In genomic region chr3:129039271-129040038, GRCh38 we compare ENCODE assay signal across 12 cellular contexts. TPM values are rescaled to one million over a fixed set of nuclear protein-coding genes. Genes with fewer than 3 reads are reported as not detected.
A peak's percentile ranks its signal among the peaks of the same experiment; 100 is the strongest.
DNase-seq lines count a peak whose midpoint lies in the region; ATAC-seq, FAIRE-seq and TF ChIP-seq lines count a peak whose summit lies in the region.
"Had no signal": no experiment of that assay in that cellular context is flagged by ENCODE, and none has a peak within 500 bp of the region (broad histone marks: within the 10 kb centered on the region; RNA-seq: fewer than 3 reads in every experiment).

No MANE protein-coding gene starts in this region.

- H2BK120ac ChIP-seq in neuronal stem cell (ENCODE audit: low read depth, low read length) = no peak overlapping the region

- peak overlapping the region; percentile 48 for H2AK5ac ChIP-seq in neuronal stem cell (ENCODE audit: low read depth, low read length)

- no peak for TF ChIP-seq RAD21 in K562 (CRISPR knock-in tag; conservative IDR thresholded peaks at IDR 0.05 in 1 of 2, IDR thresholded peaks at IDR 0.05 in 1 of 2)

- no peak overlapping the region for H2BK5ac ChIP-seq in neuronal stem cell (ENCODE audit: low read length)

- H3K4me1 ChIP-seq in K562 (replicated peaks in 1 of 2; ENCODE audit: control insufficient read depth in 2 of 2, insufficient read depth in 2 of 2, low read length in 2 of 2) (peaks cover 0 to 10% of the 10 kb centered on the region in 2 experiments; a peak in 2 of 5 replicates), neuronal stem cell (ENCODE audit: control insufficient read depth in 2 of 2, insufficient read depth in 1 of 2, low read depth in 1 of 2, low read length in 2 of 2) (no peaks in the 10 kb centered on the region)

- no peak overlapping the region for H3K23ac ChIP-seq in neuronal stem cell (ENCODE audit: low read depth, low read length, poor library complexity)

- 9% methylated on average over 12 of the region's 14 CpGs for WGBS in K562 (ENCODE audit: insufficient coverage, low coverage, missing lambda C conversion rate)
- WGBS in neuronal stem cell (ENCODE audit: extremely low coverage in 2 of 2, insufficient read length in 2 of 2, insufficient replicate concordance in 1 of 2), 2 donors = no CpG with 5 or more reads among the region's 14 CpGs

- H3K4me3 ChIP-seq in H7 (ENCODE audit: insufficient read depth, low read depth, low read length) (no peak overlapping the region), K562 (no peak overlapping the region), neuronal stem cell (ENCODE audit: low read length in 2 of 2) (no peak overlapping the region)

- FAIRE-seq in K562 (lab: Jason Lieb, UNC) = no peak
- FAIRE-seq: colon had no signal

- no peak for TF ChIP-seq POLR2A in K562 (conservative IDR thresholded peaks at IDR 0.05)

- ATAC-seq in K562 (no peak), omental fat pad (ENCODE audit: low FRiP score) (no peak)
- ATAC-seq in CD4-positive, alpha-beta T cell (ENCODE audit: poor library complexity) = no peak
- ATAC-seq in activated CD8-positive, alpha-beta memory T cell treated with anti-CD3 and anti-CD28 coated beads, Interleukin-2, amount 10 ng/mL, durations not matched to agents 7 days and 5 days = no peak
- ATAC-seq: HCT116 had no signal

- H3K9me3 ChIP-seq in K562 (replicated peaks; ENCODE audit: control insufficient read depth, insufficient read depth, low read depth, low read length) = no peaks in the 10 kb centered on the region; the same call in 1 of the 2 replicates
- peaks cover 2 to 18% of the 10 kb centered on the region in 2 donors for H3K9me3 ChIP-seq in neuronal stem cell (replicated peaks in 1 of 2; ENCODE audit: control insufficient read depth in 2 of 2, insufficient read depth in 1 of 2, low read depth in 1 of 2, low read length in 2 of 2)
- H3K9me3 ChIP-seq in CD4-positive, alpha-beta T cell (ENCODE audit: control insufficient read depth, low read length) = no peaks in the 10 kb centered on the region

- TF ChIP-seq CTCF in K562 (IDR thresholded peaks at IDR 0.05 in 2 of 3, conservative IDR thresholded peaks at IDR 0.05 in 1 of 3; ENCODE audit: insufficient read depth in 2 of 3, low read depth in 1 of 3, low read length in 3 of 3) (no peak), omental fat pad (IDR thresholded peaks at IDR 0.05) (no peak)
- no peak for TF ChIP-seq CTCF in CD4-positive, alpha-beta T cell (IDR thresholded peaks at IDR 0.05)

- TF ChIP-seq EP300 in K562 (IDR thresholded peaks at IDR 0.05; ENCODE audit: low read length) = no peak

- H3K27ac Mint-ChIP-seq in CD4-positive, alpha-beta T cell = no peak overlapping the region
- no peak overlapping the region for H3K27ac Mint-ChIP-seq in activated CD8-positive, alpha-beta memory T cell treated with anti-CD3 and anti-CD28 coated beads, Interleukin-2, amount 10 ng/mL, durations not matched to agents 7 days and 5 days
- H3K27ac Mint-ChIP-seq: activated T-helper 1 cell treated with anti-CD3 and anti-CD28 coated beads, Interleukin-12 subunit alpha, Interleukin-12 subunit beta, Interleukin-2, Interleukin-4 antibody, amounts not matched to agents 30 ng/mL and 10 ng/mL and 1 ng/mL, durations not matched to agents 14 hours and 24 hours and 36 hours had no signal

- BruUV-seq in K562 (replicated peaks; lab: Mats Ljungman, UMichigan) = no TSS peak

- H3K4me3 Mint-ChIP-seq in CD4-positive, alpha-beta T cell = no peak overlapping the region
- no peak overlapping the region for H3K4me3 Mint-ChIP-seq in activated CD8-positive, alpha-beta memory T cell treated with anti-CD3 and anti-CD28 coated beads, Interleukin-2, amount 10 ng/mL, durations not matched to agents 7 days and 5 days
- H3K4me3 Mint-ChIP-seq: activated T-helper 1 cell treated with anti-CD3 and anti-CD28 coated beads, Interleukin-12 subunit alpha, Interleukin-12 subunit beta, Interleukin-2, Interleukin-4 antibody, amounts not matched to agents 30 ng/mL and 10 ng/mL and 1 ng/mL, durations not matched to agents 14 hours and 24 hours and 36 hours had no signal

- no peaks in the 10 kb centered on the region for H3K9me3 Mint-ChIP-seq in CD4-positive, alpha-beta T cell
- H3K9me3 Mint-ChIP-seq in activated CD8-positive, alpha-beta memory T cell treated with anti-CD3 and anti-CD28 coated beads, Interleukin-2, amount 10 ng/mL, durations not matched to agents 7 days and 5 days (ENCODE audit: low read depth) = no peaks in the 10 kb centered on the region
- H3K9me3 Mint-ChIP-seq: activated T-helper 1 cell treated with anti-CD3 and anti-CD28 coated beads, Interleukin-12 subunit alpha, Interleukin-12 subunit beta, Interleukin-2, Interleukin-4 antibody, amounts not matched to agents 30 ng/mL and 10 ng/mL and 1 ng/mL, durations not matched to agents 14 hours and 24 hours and 36 hours had no signal

- no peaks in the 10 kb centered on the region for H3K27me3 ChIP-seq in H7 (ENCODE audit: control insufficient read depth, insufficient read depth, low read length)
- H3K27me3 ChIP-seq in K562 (ENCODE audit: control insufficient read depth in 2 of 2, insufficient read depth in 2 of 2, low read length in 2 of 2) = peaks cover 0 to 9% of the 10 kb centered on the region in 2 experiments; a peak in 2 of 5 replicates
- H3K27me3 ChIP-seq in neuronal stem cell (ENCODE audit: control insufficient read depth in 3 of 3, insufficient read depth in 3 of 3, low read depth in 1 of 3, low read length in 3 of 3) = no peaks in the 10 kb centered on the region
- H3K27me3 ChIP-seq in CD4-positive, alpha-beta T cell (ENCODE audit: control insufficient read depth, insufficient read depth, low read length) = no peaks in the 10 kb centered on the region

- POLR2A ChIA-PET in K562 (lab: Yijun Ruan, JAX) = no interaction called here
- POLR2A ChIA-PET in CD4-positive, alpha-beta T cell (lab: Charles Lee) = interaction anchor here (0.5 to 0.6 kb wide), 2 partner anchors 63 to 277 kb away, joined by 3 read pairs; a partner anchor contains a TSS

- H3K9ac ChIP-seq in K562 (ENCODE audit: insufficient read depth in 1 of 2, low read depth in 2 of 2, low read length in 2 of 2) (no peak overlapping the region), neuronal stem cell (ENCODE audit: low read depth, low read length, poor library complexity) (peak overlapping the region; percentile 24)

- no peaks in the 10 kb centered on the region for H3K79me1 ChIP-seq in neuronal stem cell (ENCODE audit: low read depth, low read length)

- DNase-seq in H7 (peak; percentile 51), NCI-H2107 (lab: John Stamatoyannopoulos, UW) (peak; percentile 82), K562 (ENCODE audit: extremely low read depth in 1 of 4, low spot score in 3 of 4) (no peak), neuronal stem cell (ENCODE audit: low spot score) (no peak), omental fat pad (ENCODE audit: low spot score) (no peak), occipital lobe (lab: John Stamatoyannopoulos, UW) (no peak)
- DNase-seq in CD4-positive, alpha-beta T cell = no peak
- DNase-seq in activated CD8-positive, alpha-beta memory T cell treated with anti-CD3 and anti-CD28 coated beads, Interleukin-2, amount 10 ng/mL, durations not matched to agents 7 days and 5 days = no peak
- DNase-seq: glutamatergic neuron had no signal

- no peaks in the 10 kb centered on the region for H3K36me3 Mint-ChIP-seq in CD4-positive, alpha-beta T cell (ENCODE audit: low read depth)
- H3K36me3 Mint-ChIP-seq in activated CD8-positive, alpha-beta memory T cell treated with anti-CD3 and anti-CD28 coated beads, Interleukin-2, amount 10 ng/mL, durations not matched to agents 7 days and 5 days = peaks cover 1% of the 10 kb centered on the region

- in situ Hi-C loops in K562 (cut with MboI) = no loop called here

- no peaks in the 10 kb centered on the region for H3K36me3 ChIP-seq in H7 (replicated peaks; ENCODE audit: control insufficient read depth, insufficient read depth, low read length)
- H3K36me3 ChIP-seq in K562 (ENCODE audit: control insufficient read depth, insufficient read depth, low read length) = no peaks in the 10 kb centered on the region
- H3K36me3 ChIP-seq in neuronal stem cell (replicated peaks in 1 of 2; ENCODE audit: control insufficient read depth in 2 of 2, insufficient read depth in 2 of 2, low read length in 2 of 2) = peaks cover 0 to 62% of the 10 kb centered on the region in 2 donors

- no peak overlapping the region for H3K14ac ChIP-seq in neuronal stem cell (ENCODE audit: low read length)

- peaks cover 21% of the 10 kb centered on the region for H3K27me3 Mint-ChIP-seq in CD4-positive, alpha-beta T cell
- peaks cover 39% of the 10 kb centered on the region for H3K27me3 Mint-ChIP-seq in activated CD8-positive, alpha-beta memory T cell treated with anti-CD3 and anti-CD28 coated beads, Interleukin-2, amount 10 ng/mL, durations not matched to agents 7 days and 5 days

- H2BK15ac ChIP-seq in neuronal stem cell (ENCODE audit: low read length) = peak overlapping the region; percentile 20

- H3K9me1 ChIP-seq in K562 (ENCODE audit: control insufficient read depth, insufficient read depth, low read length) = no peaks in the 10 kb centered on the region

- H3K27ac ChIP-seq in K562 (ENCODE audit: extremely low read depth, low read depth, low read length) (no peak overlapping the region), neuronal stem cell (replicated peaks; ENCODE audit: low read length) (no peak overlapping the region)
- H3K27ac ChIP-seq in CD4-positive, alpha-beta T cell (ENCODE audit: low read depth, low read length) = no peak overlapping the region

- H3K4me1 Mint-ChIP-seq in CD4-positive, alpha-beta T cell (ENCODE audit: low read depth) = peaks cover 16% of the 10 kb centered on the region
- H3K4me1 Mint-ChIP-seq in activated CD8-positive, alpha-beta memory T cell treated with anti-CD3 and anti-CD28 coated beads, Interleukin-2, amount 10 ng/mL, durations not matched to agents 7 days and 5 days = peaks cover 4% of the 10 kb centered on the region

- no peak overlapping the region for H2BK12ac ChIP-seq in neuronal stem cell (ENCODE audit: low read length)

- CTCF ChIA-PET in K562 (lab: Yijun Ruan, JAX; ENCODE audit: low intra/inter-chr PET ratio) = no interaction called here
- CTCF ChIA-PET in CD4-positive, alpha-beta T cell (lab: Charles Lee) = no interaction called here
- CTCF ChIA-PET in activated CD8-positive, alpha-beta memory T cell treated with anti-CD3 and anti-CD28 coated beads, Interleukin-2, amount 10 ng/mL, durations not matched to agents 7 days and 5 days (lab: Charles Lee) = interaction anchor here (0.5 to 1.7 kb wide), 4 partner anchors 11 to 192 kb away, joined by 3 to 4 read pairs (median 3); no protein-coding TSS in a partner anchor

- H2AFZ ChIP-seq in K562 (ENCODE audit: low read depth, low read length) = no peak overlapping the region
- H2AFZ ChIP-seq in neuronal stem cell (ENCODE audit: low read length) = no peak overlapping the region

- no peak overlapping the region for H4K8ac ChIP-seq in neuronal stem cell (ENCODE audit: low read depth, low read length)

- H3K4ac ChIP-seq in neuronal stem cell (ENCODE audit: low read length) = no peak overlapping the region

- no peak overlapping the region for H3K18ac ChIP-seq in neuronal stem cell (ENCODE audit: low read length)

- no peaks in the 10 kb centered on the region for H4K20me1 ChIP-seq in K562 (replicated peaks; ENCODE audit: control insufficient read depth, insufficient read depth, low read length)

- intact Hi-C loops in K562 (cut with micrococcal nuclease) = no loop called here
- intact Hi-C loops in CD4-positive, alpha-beta T cell (cut with DNase I, micrococcal nuclease) = no loop called here

- no peak overlapping the region for H4K91ac ChIP-seq in neuronal stem cell (ENCODE audit: low read depth, low read length, poor library complexity)

- H3K4me2 ChIP-seq in K562 (ENCODE audit: insufficient read depth, low read length) (no peak overlapping the region), neuronal stem cell (ENCODE audit: insufficient read depth, low read length, poor library complexity, severe bottlenecking) (no peak overlapping the region)

- H3K79me2 ChIP-seq in K562 (ENCODE audit: control insufficient read depth, insufficient read depth, low read length) = no peaks in the 10 kb centered on the region

RNA-seq across cellular contexts. Expression of gene GP9, which starts 21.1 kb away (rescaled TPM):
- total RNA-seq in H7 (2014; rRNA removed; shearing (Covaris generic)) = not detected in 2 replicates
- not detected in 2 replicates for total RNA-seq in K562 (2011; cell fraction: chromatin; rRNA removed; ENCODE audit: low replicate concordance)
- not detected in 2 replicates for total RNA-seq in K562 (2011; cell fraction: nucleolus; rRNA removed)
- total RNA-seq in K562 (2011; cell fraction: nucleoplasm; rRNA removed) = not detected in 2 replicates
- not detected in 2 replicates for total RNA-seq in K562 (2014; rRNA removed)
- not detected in 2 replicates for total RNA-seq in K562 (2014; rRNA removed; fragmentation: Illumina TruSeq; extraction: Trizol)
- not detected in 2 replicates for total RNA-seq in K562 (2015; rRNA removed; fragmentation: Illumina TruSeq; extraction: Trizol)
- not detected in 2 replicates for total RNA-seq in K562 (2021)
- not detected in 2 replicates for polyA plus RNA-seq in K562 (2011; rRNA removed)
- 0.07 TPM in 1 of 2 replicates, not detected in the other for polyA plus RNA-seq in K562 (2011; cell fraction: cytosol; rRNA removed)
- not detected in 2 replicates for polyA plus RNA-seq in K562 (2011; cell fraction: nucleus; rRNA removed)
- not detected in 2 replicates for polyA plus RNA-seq in K562 (2012)
- polyA plus RNA-seq in K562 (2014; fragmentation: Illumina TruSeq; extraction: Trizol) = not detected in 2 replicates
- not detected for polyA plus RNA-seq in K562 (2014; fragmentation: Nextera tagmentation; extraction: Ambion mirVana)
- not detected in 2 replicates for polyA plus RNA-seq in K562 (2014; rRNA removed)
- polyA minus RNA-seq in K562 (2011; rRNA and poly(A)+ RNA removed) = not detected in 2 replicates
- not detected in 2 replicates for polyA minus RNA-seq in K562 (2011; cell fraction: cytosol; rRNA and poly(A)+ RNA removed)
- polyA minus RNA-seq in K562 (2011; cell fraction: nucleus; rRNA and poly(A)+ RNA removed) = not detected in 2 replicates
- polyA plus RNA-seq in neuronal stem cell (2013, experiment 1 of 2) = not detected
- polyA plus RNA-seq in neuronal stem cell (2013, experiment 2 of 2) = not detected
- not detected for total RNA-seq in CD4-positive, alpha-beta T cell
- not detected for total RNA-seq in omental fat pad
- not detected for total RNA-seq in activated CD8-positive, alpha-beta memory T cell treated with anti-CD3 and anti-CD28 coated beads, Interleukin-2, amount 10 ng/mL, durations not matched to agents 7 days and 5 days
- not detected for total RNA-seq in occipital lobe
- total RNA-seq: activated T-helper 1 cell treated with anti-CD3 and anti-CD28 coated beads, Interleukin-12 subunit alpha, Interleukin-12 subunit beta, Interleukin-2, Interleukin-4 antibody, amounts not matched to agents 30 ng/mL and 10 ng/mL and 1 ng/mL, durations not matched to agents 14 hours and 24 hours and 36 hours had no signal

RNA-seq across cellular contexts. Expression of gene EFCC1, which starts 38.4 kb away (rescaled TPM):
- total RNA-seq in H7 (2014; rRNA removed; shearing (Covaris generic)) = 0.21 and 0.81 TPM in 2 replicates
- total RNA-seq in K562 (2011; cell fraction: chromatin; rRNA removed; ENCODE audit: low replicate concordance) = not detected in 2 replicates
- not detected in 2 replicates for total RNA-seq in K562 (2011; cell fraction: nucleolus; rRNA removed)
- not detected in 2 replicates for total RNA-seq in K562 (2011; cell fraction: nucleoplasm; rRNA removed)
- not detected in 2 replicates for total RNA-seq in K562 (2014; rRNA removed)
- not detected in 2 replicates for total RNA-seq in K562 (2014; rRNA removed; fragmentation: Illumina TruSeq; extraction: Trizol)
- not detected in 2 replicates for total RNA-seq in K562 (2015; rRNA removed; fragmentation: Illumina TruSeq; extraction: Trizol)
- total RNA-seq in K562 (2021) = 0.07 TPM in 1 of 2 replicates, not detected in the other
- polyA plus RNA-seq in K562 (2011; rRNA removed) = not detected in 2 replicates
- polyA plus RNA-seq in K562 (2011; cell fraction: cytosol; rRNA removed) = not detected in 2 replicates
- not detected in 2 replicates for polyA plus RNA-seq in K562 (2011; cell fraction: nucleus; rRNA removed)
- not detected in 2 replicates for polyA plus RNA-seq in K562 (2012)
- polyA plus RNA-seq in K562 (2014; fragmentation: Illumina TruSeq; extraction: Trizol) = not detected in 2 replicates
- polyA plus RNA-seq in K562 (2014; fragmentation: Nextera tagmentation; extraction: Ambion mirVana) = not detected
- polyA plus RNA-seq in K562 (2014; rRNA removed) = not detected in 2 replicates
- not detected in 2 replicates for polyA minus RNA-seq in K562 (2011; rRNA and poly(A)+ RNA removed)
- polyA minus RNA-seq in K562 (2011; cell fraction: cytosol; rRNA and poly(A)+ RNA removed) = not detected in 2 replicates
- not detected in 2 replicates for polyA minus RNA-seq in K562 (2011; cell fraction: nucleus; rRNA and poly(A)+ RNA removed)
- 0.96 TPM for polyA plus RNA-seq in neuronal stem cell (2013, experiment 1 of 2)
- 0.93 TPM for polyA plus RNA-seq in neuronal stem cell (2013, experiment 2 of 2)
- total RNA-seq in CD4-positive, alpha-beta T cell = under 1 TPM; 0.22 to 0.25 TPM
- 1 to 10 TPM in 3 of 4 donors, under 1 TPM in 1; 0.72 to 6.3 (median 1.2) TPM for total RNA-seq in omental fat pad
- under 1 TPM; 0.09 to 0.12 TPM for total RNA-seq in activated CD8-positive, alpha-beta memory T cell treated with anti-CD3 and anti-CD28 coated beads, Interleukin-2, amount 10 ng/mL, durations not matched to agents 7 days and 5 days
- 0.94 TPM for total RNA-seq in occipital lobe

RNA-seq across cellular contexts. Expression of gene CFAP92, which starts 45.6 kb away (rescaled TPM):
- 0.87 and 1.7 TPM in 2 replicates for total RNA-seq in H7 (2014; rRNA removed; shearing (Covaris generic))
- total RNA-seq in K562 (2011; cell fraction: chromatin; rRNA removed; ENCODE audit: low replicate concordance) = 0.14 TPM in 1 of 2 replicates, not detected in the other
- 0.13 TPM in 1 of 2 replicates, not detected in the other for total RNA-seq in K562 (2011; cell fraction: nucleolus; rRNA removed)
- total RNA-seq in K562 (2011; cell fraction: nucleoplasm; rRNA removed) = not detected in 2 replicates
- 0.23 and 0.65 TPM in 2 replicates for total RNA-seq in K562 (2014; rRNA removed)
- total RNA-seq in K562 (2014; rRNA removed; fragmentation: Illumina TruSeq; extraction: Trizol) = 0.45 and 0.62 TPM in 2 replicates
- 0.19 and 0.47 TPM in 2 replicates for total RNA-seq in K562 (2015; rRNA removed; fragmentation: Illumina TruSeq; extraction: Trizol)
- 0.27 and 0.81 TPM in 2 replicates for total RNA-seq in K562 (2021)
- polyA plus RNA-seq in K562 (2011; rRNA removed) = 0.05 and 0.06 TPM in 2 replicates
- polyA plus RNA-seq in K562 (2011; cell fraction: cytosol; rRNA removed) = 0.07 TPM in 1 of 2 replicates, not detected in the other
- polyA plus RNA-seq in K562 (2011; cell fraction: nucleus; rRNA removed) = 0.08 TPM in 1 of 2 replicates, not detected in the other
- polyA plus RNA-seq in K562 (2012) = 0.22 and 0.58 TPM in 2 replicates
- 0.14 and 0.36 TPM in 2 replicates for polyA plus RNA-seq in K562 (2014; fragmentation: Illumina TruSeq; extraction: Trizol)
- under 1 TPM; 0.48 to 0.59 TPM for polyA plus RNA-seq in K562 (2014; fragmentation: Nextera tagmentation; extraction: Ambion mirVana)
- polyA plus RNA-seq in K562 (2014; rRNA removed) = 0.23 and 0.36 TPM in 2 replicates
- 0.15 TPM in 1 of 2 replicates, not detected in the other for polyA minus RNA-seq in K562 (2011; rRNA and poly(A)+ RNA removed)
- polyA minus RNA-seq in K562 (2011; cell fraction: cytosol; rRNA and poly(A)+ RNA removed) = not detected in 2 replicates
- polyA minus RNA-seq in K562 (2011; cell fraction: nucleus; rRNA and poly(A)+ RNA removed) = 0.22 TPM in 1 of 2 replicates, not detected in the other
- 5.9 TPM for polyA plus RNA-seq in neuronal stem cell (2013, experiment 1 of 2)
- polyA plus RNA-seq in neuronal stem cell (2013, experiment 2 of 2) = 7.3 TPM
- under 1 TPM; 0.19 to 0.45 TPM for total RNA-seq in CD4-positive, alpha-beta T cell
- 1 to 10 TPM in 2 of 4 donors, not detected in 2; 1.1 to 2.2 TPM for total RNA-seq in omental fat pad
- under 1 TPM in 1 of 2 experiments, not detected in 1; 0.12 TPM for total RNA-seq in activated CD8-positive, alpha-beta memory T cell treated with anti-CD3 and anti-CD28 coated beads, Interleukin-2, amount 10 ng/mL, durations not matched to agents 7 days and 5 days
- 2.2 TPM for total RNA-seq in occipital lobe

Comparison
In these comparisons a context has a peak if more than half of its experiments do, and no peak if none do; other contexts are left out.
1. DNase-seq: peak in H7 (single experiment) and NCI-H2107 (single experiment); none in K562 (0 of 4), neuronal stem cell (single experiment), CD4-positive, alpha-beta T cell (0 of 10), omental fat pad (single experiment), activated CD8-positive, alpha-beta memory T cell treated with anti-CD3 and anti-CD28 coated beads, Interleukin-2, amount 10 ng/mL, durations not matched to agents 7 days and 5 days (single experiment) and occipital lobe (single experiment).